20 cellular contexts compared by ENCODE assay signal in genomic region chr14:81264011-81264410, GRCh38. TPM values are rescaled to one million over a fixed set of nuclear protein-coding genes. Genes with fewer than 3 reads are reported as not detected.
DNase-seq lines count a peak whose midpoint lies in the region; ATAC-seq and TF ChIP-seq lines count a peak whose summit lies in the region.
"Had no signal": no experiment of that assay in that cellular context is flagged by ENCODE, and none has a peak within 500 bp of the region (broad histone marks: within the 10 kb centered on the region; RNA-seq: fewer than 3 reads in every experiment).

No MANE protein-coding gene starts in this region.

- H4K91ac ChIP-seq in H9 (ENCODE audit: insufficient read length, low read depth, low read length) (no peak overlapping the region), neuronal stem cell (ENCODE audit: low read depth, low read length, poor library complexity) (no peak overlapping the region)

- no peak overlapping the region for H2BK12ac ChIP-seq in H9 (ENCODE audit: insufficient read length, low read depth, low read length)
- no peak overlapping the region for H2BK12ac ChIP-seq in neuronal stem cell (ENCODE audit: low read length)

- no peaks in the 10 kb centered on the region for H3K9me3 ChIP-seq in H9 (ENCODE audit: control insufficient read depth, low read depth, low read length)
- no peaks in the 10 kb centered on the region for H3K9me3 ChIP-seq in Loucy (ENCODE audit: insufficient read depth, low read depth, low read length)
- no peaks in the 10 kb centered on the region for H3K9me3 ChIP-seq in ectodermal cell (ENCODE audit: control insufficient read depth, low read length)
- H3K9me3 ChIP-seq in neuronal stem cell (replicated peaks in 1 of 2; ENCODE audit: control insufficient read depth in 2 of 2, insufficient read depth in 1 of 2, low read depth in 1 of 2, low read length in 2 of 2) = peaks cover 2% of the 10 kb centered on the region in 2 donors

- no peaks in the 10 kb centered on the region for H3K23me2 ChIP-seq in H9 (ENCODE audit: insufficient read length, low read depth, low read length, poor library complexity, severe bottlenecking)

- no peak overlapping the region for H3K4me3 Mint-ChIP-seq in H9
- H3K4me3 Mint-ChIP-seq: CD4-positive, CD25-positive, alpha-beta regulatory T cell had no signal

- peak overlapping the region in 2 of 3 experiments; percentile 0 to 13; a peak in 1 of 7 replicates for H3K27ac Mint-ChIP-seq in H9
- H3K27ac Mint-ChIP-seq: CD4-positive, CD25-positive, alpha-beta regulatory T cell had no signal

- H3K27me3 Mint-ChIP-seq in H9 (ENCODE audit: low read depth) = no peaks in the 10 kb centered on the region

- H3K4me1 Mint-ChIP-seq in H9 = peaks cover 19 to 23% of the 10 kb centered on the region in 2 experiments
- H3K4me1 Mint-ChIP-seq: CD4-positive, CD25-positive, alpha-beta regulatory T cell had no signal

- no peak overlapping the region for H4K5ac ChIP-seq in H9 (ENCODE audit: insufficient read length, low read depth, low read length)

- no peak for DNase-seq in H9
- DNase-seq in neuronal stem cell (ENCODE audit: low spot score) = no peak
- DNase-seq in ecto neural progenitor cell (ENCODE audit: low spot score) = no peak
- DNase-seq: CD4-positive, CD25-positive, alpha-beta regulatory T cell; EL; GF-D8; HCEC 1CT; KG1; NCI-H2029; NCI-H345; NCI-H524 treated with DMSO at 0.1 percent for 48 hours; PC-9; RPMI8226; SHP77; SW 1271 had no signal

- no peak for ATAC-seq in esophagus mucosa
- no peak for ATAC-seq in GM18867 (IDR thresholded peaks at IDR 0.05; ENCODE audit: unreplicated experiment)

- H3K23ac ChIP-seq in H9 (ENCODE audit: insufficient read length, low read depth, low read length) (no peak overlapping the region), neuronal stem cell (ENCODE audit: low read depth, low read length, poor library complexity) (no peak overlapping the region)

- peaks cover 11 to 19% (median 13%) of the 10 kb centered on the region in 3 experiments; a peak in 6 of 7 replicates for H3K36me3 Mint-ChIP-seq in H9 (ENCODE audit: insufficient read depth in 1 of 3, low read depth in 3 of 3)
- H3K36me3 Mint-ChIP-seq: CD4-positive, CD25-positive, alpha-beta regulatory T cell had no signal

- H3K4ac ChIP-seq in H9 (ENCODE audit: low read depth, low read length) (no peak overlapping the region), neuronal stem cell (ENCODE audit: low read length) (no peak overlapping the region)

- no peak overlapping the region for H3K4me3 ChIP-seq in Loucy (ENCODE audit: low read length, poor library complexity, severe bottlenecking)
- H3K4me3 ChIP-seq in ectodermal cell (ENCODE audit: insufficient read depth, low read depth, low read length) = no peak overlapping the region
- no peak overlapping the region for H3K4me3 ChIP-seq in neuronal stem cell (ENCODE audit: low read length in 2 of 2)
- H3K4me3 ChIP-seq: PC-9, SK-N-MC had no signal

- no peak overlapping the region for H3T11ph ChIP-seq in H9 (ENCODE audit: low read length)

- H3K4me1 ChIP-seq in H9 (ENCODE audit: insufficient read depth, low read length) (peaks cover 3% of the 10 kb centered on the region; the same call in 1 of the 2 replicates), Loucy (ENCODE audit: insufficient read depth, low read length, poor library complexity, severe bottlenecking) (peaks cover 43% of the 10 kb centered on the region), ectodermal cell (ENCODE audit: control insufficient read depth, insufficient read depth, low read length) (no peaks in the 10 kb centered on the region), neuronal stem cell (ENCODE audit: control insufficient read depth in 2 of 2, insufficient read depth in 1 of 2, low read depth in 1 of 2, low read length in 2 of 2) (peaks cover 0 to 9% of the 10 kb centered on the region in 2 donors)

- H3K9ac ChIP-seq in H9 (ENCODE audit: extremely low read depth, insufficient read length, low read length) = no peak overlapping the region
- H3K9ac ChIP-seq in Loucy (ENCODE audit: low read depth, low read length, poor library complexity, severe bottlenecking) = no peak overlapping the region
- no peak overlapping the region for H3K9ac ChIP-seq in neuronal stem cell (ENCODE audit: low read depth, low read length, poor library complexity)

- no peaks in the 10 kb centered on the region for H3K27me3 ChIP-seq in H9 (ENCODE audit: insufficient read depth, low read length)
- H3K27me3 ChIP-seq in Loucy (ENCODE audit: insufficient read depth, low read length, poor library complexity, severe bottlenecking) = no peaks in the 10 kb centered on the region
- no peaks in the 10 kb centered on the region for H3K27me3 ChIP-seq in ectodermal cell (ENCODE audit: control insufficient read depth, insufficient read depth, low read length, poor library complexity, severe bottlenecking)
- H3K27me3 ChIP-seq in neuronal stem cell (ENCODE audit: control insufficient read depth in 3 of 3, insufficient read depth in 3 of 3, low read depth in 1 of 3, low read length in 3 of 3) = no peaks in the 10 kb centered on the region

- no peak for TF ChIP-seq CTCF in H9 (conservative IDR thresholded peaks at IDR 0.05)
- TF ChIP-seq CTCF in Loucy (conservative IDR thresholded peaks at IDR 0.05; ENCODE audit: low read length) = no peak

- H3K9me3 Mint-ChIP-seq in H9 = no peaks in the 10 kb centered on the region

- no peak overlapping the region for H2AFZ ChIP-seq in H9 (ENCODE audit: low read length)
- peak overlapping the region; percentile 48 for H2AFZ ChIP-seq in Loucy (ENCODE audit: low read length)
- H2AFZ ChIP-seq in neuronal stem cell (ENCODE audit: low read length) = peak overlapping the region; percentile 7
- H2AFZ ChIP-seq: PC-9 had no signal

- no peak overlapping the region for H3K14ac ChIP-seq in H9 (ENCODE audit: insufficient read depth, low read length)
- H3K14ac ChIP-seq in neuronal stem cell (ENCODE audit: low read length) = no peak overlapping the region

- H4K20me1 ChIP-seq in H9 (ENCODE audit: control insufficient read depth, insufficient read depth, insufficient read length) (no peaks in the 10 kb centered on the region), Loucy (ENCODE audit: insufficient read depth, low read length, poor library complexity, severe bottlenecking) (no peaks in the 10 kb centered on the region)

- no peak overlapping the region for H2BK5ac ChIP-seq in H9 (ENCODE audit: insufficient read length, low read length)
- H2BK5ac ChIP-seq in neuronal stem cell (ENCODE audit: low read length) = no peak overlapping the region

- H3K18ac ChIP-seq in H9 (ENCODE audit: insufficient read length, low read depth, low read length) (no peak overlapping the region), neuronal stem cell (ENCODE audit: low read length) (no peak overlapping the region)

- H3K4me2 ChIP-seq in H9 (ENCODE audit: insufficient read depth, insufficient read length, low read length) = no peak overlapping the region
- peak overlapping the region; percentile 3 for H3K4me2 ChIP-seq in Loucy (ENCODE audit: low read depth, low read length, poor library complexity, severe bottlenecking)
- H3K4me2 ChIP-seq in neuronal stem cell (ENCODE audit: insufficient read depth, low read length, poor library complexity, severe bottlenecking) = no peak overlapping the region
- H3K4me2 ChIP-seq: PC-9 had no signal

- no peak overlapping the region for H2AK5ac ChIP-seq in H9 (ENCODE audit: insufficient read length, low read length)
- H2AK5ac ChIP-seq in neuronal stem cell (ENCODE audit: low read depth, low read length) = no peak overlapping the region

- no peak overlapping the region for H2BK20ac ChIP-seq in H9 (ENCODE audit: low read depth, low read length, poor library complexity, severe bottlenecking)

- H3K79me1 ChIP-seq in H9 (ENCODE audit: insufficient read depth, low read depth, low read length, poor library complexity, severe bottlenecking) (no peaks in the 10 kb centered on the region), neuronal stem cell (ENCODE audit: low read depth, low read length) (no peaks in the 10 kb centered on the region)

- no peak overlapping the region for H4K8ac ChIP-seq in H9 (replicated peaks; ENCODE audit: insufficient read length, low read depth, low read length)
- no peak overlapping the region for H4K8ac ChIP-seq in neuronal stem cell (ENCODE audit: low read depth, low read length)

- H3K56ac ChIP-seq in H9 (ENCODE audit: insufficient read length, low read depth, low read length) = no peak overlapping the region

- H2BK15ac ChIP-seq in H9 (ENCODE audit: low read depth, low read length) = no peak overlapping the region
- no peak overlapping the region for H2BK15ac ChIP-seq in neuronal stem cell (ENCODE audit: low read length)

- H3K9me2 ChIP-seq in Loucy (replicated peaks; ENCODE audit: low read depth, low read length) = no peaks in the 10 kb centered on the region

- peaks cover 9% of the 10 kb centered on the region for H3F3A ChIP-seq in Loucy (ENCODE audit: low read depth)

- H3K79me2 ChIP-seq in H9 (ENCODE audit: insufficient read depth, low read length) (no peaks in the 10 kb centered on the region), Loucy (ENCODE audit: insufficient read depth, low read length) (no peaks in the 10 kb centered on the region)

- no CpG with 5 or more reads among the region's 2 CpGs for WGBS in H9 (ENCODE audit: extremely low coverage, insufficient read length, low lambda C conversion rate)
- 64 to 86% methylated on average over 1 to 2 of the region's 2 CpGs for WGBS in ectodermal cell, 2 experiments
- WGBS in neuronal stem cell (ENCODE audit: extremely low coverage in 2 of 2, insufficient read length in 2 of 2, insufficient replicate concordance in 1 of 2), 2 donors = no CpG with 5 or more reads among the region's 2 CpGs

- H3K36me3 ChIP-seq in Loucy (ENCODE audit: insufficient read depth, low read length) (no peaks in the 10 kb centered on the region), ectodermal cell (ENCODE audit: control insufficient read depth, insufficient read depth, low read length) (peaks cover 5% of the 10 kb centered on the region), neuronal stem cell (replicated peaks in 1 of 2; ENCODE audit: control insufficient read depth in 2 of 2, insufficient read depth in 2 of 2, low read length in 2 of 2) (peaks cover 0 to 63% of the 10 kb centered on the region in 2 donors)

- H2BK120ac ChIP-seq in H9 (ENCODE audit: low read depth, low read length, poor library complexity, severe bottlenecking) (no peak overlapping the region), neuronal stem cell (ENCODE audit: low read depth, low read length) (no peak overlapping the region)

- H3K27ac ChIP-seq in H9 (ENCODE audit: insufficient read length, low read depth, low read length) (no peak overlapping the region), ectodermal cell (ENCODE audit: insufficient read depth, low read depth, low read length, poor library complexity, severe bottlenecking) (peak overlapping the region; percentile 12), neuronal stem cell (replicated peaks; ENCODE audit: low read length) (no peak overlapping the region)
- H3K27ac ChIP-seq: PC-9, SK-N-MC had no signal

RNA-seq across cellular contexts. Expression of gene GTF2A1, which starts 43.3 kb away (rescaled TPM):
- total RNA-seq in H9 (2021) (40.1 and 43.0 TPM in 2 replicates), esophagus mucosa (21.7 TPM)
- 38.3 TPM for polyA plus RNA-seq in ectodermal cell (2013, experiment 1 of 4)
- 41.4 TPM for polyA plus RNA-seq in ectodermal cell (2013, experiment 2 of 4)
- 30.6 TPM for polyA plus RNA-seq in ectodermal cell (2013, experiment 3 of 4)
- 36.9 TPM for polyA plus RNA-seq in ectodermal cell (2013, experiment 4 of 4)
- 24.5 TPM for polyA plus RNA-seq in neuronal stem cell (2013, experiment 1 of 2)
- polyA plus RNA-seq in neuronal stem cell (2013, experiment 2 of 2) = 25.1 TPM
